8 cellular contexts compared by ENCODE assay signal in the genomic region with DNA sequence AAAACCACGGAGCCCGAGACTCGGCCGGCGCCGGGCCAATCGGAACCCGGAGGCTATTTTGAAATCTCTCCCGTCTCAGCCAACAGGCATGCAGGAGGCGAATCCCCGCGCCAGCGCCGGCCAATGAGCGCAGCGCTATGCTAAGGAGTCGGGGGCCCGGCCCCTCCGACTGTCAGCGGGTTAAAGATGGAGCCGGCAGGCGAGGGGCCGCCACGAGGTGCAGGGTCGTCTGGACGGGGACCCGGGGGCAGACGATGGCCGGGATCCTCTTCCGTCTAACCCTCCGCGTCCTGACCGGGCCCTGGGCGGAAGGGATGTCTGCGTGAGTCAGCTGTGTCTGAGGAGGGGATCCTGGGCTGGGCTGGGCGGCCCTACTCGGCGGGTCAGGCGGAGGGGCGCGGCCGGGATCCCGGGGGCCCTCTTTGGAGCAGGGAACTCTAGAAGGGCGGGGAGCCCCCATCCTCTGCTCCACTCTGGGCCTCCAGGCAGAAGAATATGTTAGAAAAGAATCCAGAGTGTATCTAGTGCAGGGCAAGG.
DNase-seq lines count a peak whose midpoint lies in the region; ATAC-seq and FAIRE-seq lines count a peak whose summit lies in the region.

No MANE protein-coding gene starts in this region.

- peak; percentile 62 for DNase-seq in CMK (ENCODE audit: low read depth)
- peak; percentile 84 for DNase-seq in NOMO-1 treated with dmso at 0.1 percent for 144 hours (lab: John Stamatoyannopoulos, UW; ENCODE audit: unreplicated experiment)
- peak; percentile 57 to 71 for DNase-seq in activated CD8-positive, alpha-beta memory T cell treated with anti-CD3 and anti-CD28 coated beads for 4 hours (ENCODE audit: low read depth in 2 of 2)
- peak; percentile 75 for DNase-seq in midbrain (lab: John Stamatoyannopoulos, UW)
- peak; percentile 72 for DNase-seq in stimulated activated CD8-positive, alpha-beta memory T cell treated with anti-CD3 and anti-CD28 coated beads, Interleukin-15, amount 100 ng/mL, for 24 hours (ENCODE audit: low read depth)

- peak; percentile 35 for FAIRE-seq in endometrium (lab: Jason Lieb, UNC)

- peak; percentile 83 for ATAC-seq in GM19438 (IDR thresholded peaks at IDR 0.05; ENCODE audit: low read depth, unreplicated experiment)
- ATAC-seq in HG03571 (IDR thresholded peaks at IDR 0.05; ENCODE audit: unreplicated experiment): peak; percentile 80

Comparison
In these comparisons a context has a peak if more than half of its experiments do, and no peak if none do; other contexts are left out.
1. Peak in every context shown above with its lines: DNase-seq and ATAC-seq.